Comparison of ENCODE assay signal across 8 cellular contexts in genomic region chr6:80338201-80338836, GRCh38.
DNase-seq lines count a peak whose midpoint lies in the region; ATAC-seq, FAIRE-seq and TF ChIP-seq lines count a peak whose summit lies in the region.

No MANE protein-coding gene starts in this region.

- H2BK120ac ChIP-seq in IMR-90 (ENCODE audit: low read depth, low read length), result no peak overlapping the region

- intact Hi-C loops in IMR-90 (cut with micrococcal nuclease) (loop anchor here (2.0 to 10.0 kb wide), 5 partner anchors 89 to 1414 kb away; partner anchors contain the start of genes ELOVL4 and TENT5A), K562 (cut with micrococcal nuclease) (loop anchor here (2.0 kb wide), 2 partner anchors 124 to 1414 kb away; partner anchors contain the start of gene TENT5A), left lung (cut with DNase I) (no loop called here), vagina (cut with DNase I) (no loop called here)

- TF ChIP-seq RAD21 in IMR-90 (IDR thresholded peaks at IDR 0.05; ENCODE audit: low read length) (peak; percentile 63), K562 (CRISPR knock-in tag; conservative IDR thresholded peaks at IDR 0.05 in 1 of 2, IDR thresholded peaks at IDR 0.05 in 1 of 2) (peak; percentile 29 to 54; a peak in 3 of 4 replicates)

- H3K18ac ChIP-seq in IMR-90 (ENCODE audit: low read depth, low read length), result no peak overlapping the region

- H4K20me1 ChIP-seq in DOHH2 (ENCODE audit: control insufficient read depth, insufficient read depth, low read depth, low read length) (no peaks in the 10 kb centered on the region), IMR-90 (ENCODE audit: insufficient read depth, low read length) (no peaks in the 10 kb centered on the region), K562 (replicated peaks; ENCODE audit: control insufficient read depth, insufficient read depth, low read length) (no peaks in the 10 kb centered on the region)

- H3K4me2 ChIP-seq in DOHH2 (ENCODE audit: low read length) (no peak overlapping the region), IMR-90 (ENCODE audit: low read depth, low read length) (peak overlapping the region; percentile 17; the same call in 1 of the 2 replicates), K562 (ENCODE audit: insufficient read depth, low read length) (no peak overlapping the region)

- in situ Hi-C loops in IMR-90 (cut with MboI; ENCODE audit: low sequenced_read_pairs), result no loop called here
- in situ Hi-C loops in K562 (cut with MboI), result loop anchor here (10.0 kb wide), 1 partner anchor 1416 kb away; the partner anchor contains the start of gene TENT5A

- no peak overlapping the region for H2AK9ac ChIP-seq in IMR-90 (replicated peaks; ENCODE audit: low read depth, low read length, poor library complexity)

- no peak overlapping the region for H3K4ac ChIP-seq in IMR-90 (ENCODE audit: low read depth, low read length)

- no peaks in the 10 kb centered on the region for H3K36me3 ChIP-seq in DOHH2 (ENCODE audit: control insufficient read depth, low read length)
- no peaks in the 10 kb centered on the region for H3K36me3 ChIP-seq in IMR-90 (ENCODE audit: control insufficient read depth, insufficient read depth, low read length)
- no peaks in the 10 kb centered on the region for H3K36me3 ChIP-seq in K562 (ENCODE audit: control insufficient read depth, insufficient read depth, low read length)
- H3K36me3 ChIP-seq in left lung, result no peaks in the 10 kb centered on the region
- no peaks in the 10 kb centered on the region for H3K36me3 ChIP-seq in vagina

- BruUV-seq in IMR-90 (replicated peaks; lab: Mats Ljungman, UMichigan), result no TSS peak
- no TSS peak for BruUV-seq in K562 (replicated peaks; lab: Mats Ljungman, UMichigan)

- no peaks in the 10 kb centered on the region for H3K79me1 ChIP-seq in IMR-90 (ENCODE audit: low read depth in 1 of 2, low read length in 2 of 2)

- H3K79me2 ChIP-seq in DOHH2 (ENCODE audit: control insufficient read depth, low read length), result no peaks in the 10 kb centered on the region
- H3K79me2 ChIP-seq in K562 (ENCODE audit: control insufficient read depth, insufficient read depth, low read length), result no peaks in the 10 kb centered on the region

- no peak overlapping the region for H4K5ac ChIP-seq in IMR-90 (ENCODE audit: low read depth, low read length)

- H3K9ac ChIP-seq in IMR-90 (ENCODE audit: low read depth, low read length) (no peak overlapping the region), K562 (ENCODE audit: insufficient read depth in 1 of 2, low read depth in 2 of 2, low read length in 2 of 2) (no peak overlapping the region)

- H3K9me3 ChIP-seq in DOHH2 (ENCODE audit: control insufficient read depth, insufficient read depth, low read length) (no peaks in the 10 kb centered on the region), IMR-90 (ENCODE audit: control insufficient read depth, insufficient read depth, low read length) (no peaks in the 10 kb centered on the region), K562 (replicated peaks; ENCODE audit: control insufficient read depth, insufficient read depth, low read depth, low read length) (no peaks in the 10 kb centered on the region), left lung (no peaks in the 10 kb centered on the region), vagina (no peaks in the 10 kb centered on the region)

- H3F3A ChIP-seq in DOHH2 (ENCODE audit: control insufficient read depth, insufficient read depth), result no peaks in the 10 kb centered on the region

- peak; percentile 66 for FAIRE-seq in K562 (lab: Jason Lieb, UNC)

- no peaks in the 10 kb centered on the region for H3K9me2 ChIP-seq in DOHH2 (replicated peaks; ENCODE audit: control insufficient read depth, low read length)

- no peak overlapping the region for H3K27ac ChIP-seq in DOHH2 (ENCODE audit: low read depth, low read length)
- H3K27ac ChIP-seq in IMR-90 (ENCODE audit: insufficient read depth, low read length), result no peak overlapping the region
- H3K27ac ChIP-seq in K562 (ENCODE audit: extremely low read depth, low read depth, low read length), result no peak overlapping the region
- no peak overlapping the region for H3K27ac ChIP-seq in left lung
- no peak overlapping the region for H3K27ac ChIP-seq in vagina

- H3K56ac ChIP-seq in IMR-90 (ENCODE audit: extremely low read depth, insufficient read depth, low read length), result no peak overlapping the region

- POLR2A ChIA-PET in IMR-90 (lab: Charles Lee; ENCODE audit: unreplicated experiment) (no interaction called here), K562 (lab: Yijun Ruan, JAX) (no interaction called here)

- no peak overlapping the region for H4K8ac ChIP-seq in IMR-90 (ENCODE audit: low read depth in 2 of 2, low read length in 2 of 2)

- no peak overlapping the region for H2BK15ac ChIP-seq in IMR-90 (ENCODE audit: low read depth, low read length)

- H2AFZ ChIP-seq in IMR-90 (replicated peaks; ENCODE audit: low read length, poor library complexity) (no peak overlapping the region), K562 (ENCODE audit: low read depth, low read length) (no peak overlapping the region)

- H3K27me3 ChIP-seq in DOHH2 (ENCODE audit: control insufficient read depth, low read length), result no peaks in the 10 kb centered on the region
- no peaks in the 10 kb centered on the region for H3K27me3 ChIP-seq in IMR-90 (ENCODE audit: control insufficient read depth, insufficient read depth, low read length)
- no peaks in the 10 kb centered on the region for H3K27me3 ChIP-seq in K562 (ENCODE audit: control insufficient read depth in 2 of 2, insufficient read depth in 2 of 2, low read length in 2 of 2)
- H3K27me3 ChIP-seq in left lung, result no peaks in the 10 kb centered on the region
- H3K27me3 ChIP-seq in vagina, result no peaks in the 10 kb centered on the region

- no peak for TF ChIP-seq EP300 in K562 (IDR thresholded peaks at IDR 0.05; ENCODE audit: low read length)

- no peaks in the 10 kb centered on the region for H3K9me1 ChIP-seq in IMR-90 (ENCODE audit: insufficient read depth, low read length)
- H3K9me1 ChIP-seq in K562 (ENCODE audit: control insufficient read depth, insufficient read depth, low read length), result no peaks in the 10 kb centered on the region

- no CpG with 5 or more reads among the region's 12 CpGs for WGBS in IMR-90 (ENCODE audit: extremely low coverage in 2 of 2, insufficient read length in 1 of 2), 2 experiments
- WGBS in K562 (ENCODE audit: insufficient coverage, low coverage, missing lambda C conversion rate), result 13% methylated on average over 12 of the region's 12 CpGs

- TF ChIP-seq CTCF in DOHH2 (IDR thresholded peaks at IDR 0.05; ENCODE audit: low read depth, low read length, poor library complexity, severe bottlenecking) (peak; percentile 92), IMR-90 (conservative IDR thresholded peaks at IDR 0.05; ENCODE audit: low read depth, low read length) (peak; percentile 57), K562 (IDR thresholded peaks at IDR 0.05 in 2 of 3, conservative IDR thresholded peaks at IDR 0.05 in 1 of 3; ENCODE audit: insufficient read depth in 2 of 3, low read depth in 1 of 3, low read length in 3 of 3) (peak; percentile 66 to 84 (median 70)), left lung (IDR thresholded peaks at IDR 0.05) (peak; percentile 53 to 59), vagina (IDR thresholded peaks at IDR 0.05) (peak in 1 of 3 experiments; percentile 37)

- no peak for TF ChIP-seq POLR2A in IMR-90 (IDR thresholded peaks at IDR 0.05; ENCODE audit: low read depth, low read length)
- TF ChIP-seq POLR2A in K562 (conservative IDR thresholded peaks at IDR 0.05), result no peak
- no peak for TF ChIP-seq POLR2A in vagina (IDR thresholded peaks at IDR 0.05)

- H4K91ac ChIP-seq in IMR-90 (ENCODE audit: insufficient read depth, low read depth, low read length), result no peak overlapping the region

- H2BK20ac ChIP-seq in IMR-90 (ENCODE audit: low read depth, low read length), result no peak overlapping the region

- H2BK5ac ChIP-seq in IMR-90 (ENCODE audit: low read depth, low read length, poor library complexity, severe bottlenecking), result no peak overlapping the region

- H3K4me3 ChIP-seq in DOHH2 (ENCODE audit: low read length) (no peak overlapping the region), IMR-90 (ENCODE audit: insufficient read depth, low read depth, low read length) (no peak overlapping the region), K562 (no peak overlapping the region), left lung (no peak overlapping the region), vagina (no peak overlapping the region)

- dilution Hi-C loops in IMR-90 (cut with HindIII; ENCODE audit: low sequenced_read_pairs, unreplicated experiment), result no loop called here

- DNase-seq in IMR-90 (peak; percentile 54), UCSD-AML1 (lab: John Stamatoyannopoulos, UW; ENCODE audit: unreplicated experiment) (peak; percentile 46), K562 (ENCODE audit: extremely low read depth in 1 of 4, low spot score in 3 of 4) (peak; percentile 57 to 83 (median 68)), left lung (peak; percentile 52 to 81), vagina (ENCODE audit: extremely low spot score in 2 of 2) (no peak)
- DNase-seq in stimulated activated CD8-positive, alpha-beta memory T cell treated with anti-CD3 and anti-CD28 coated beads, Interleukin-12 subunit alpha, Interleukin-12 subunit beta, amount 100 ng/mL, for 1 hour (ENCODE audit: low read depth), result peak; percentile 40

- no peak overlapping the region for H3K23ac ChIP-seq in IMR-90 (ENCODE audit: low read depth, low read length)

- H3K14ac ChIP-seq in IMR-90 (replicated peaks; ENCODE audit: low read depth, low read length), result no peak overlapping the region

- peak; percentile 91 for ATAC-seq in GM21526 (IDR thresholded peaks at IDR 0.05; ENCODE audit: low FRiP score, unreplicated experiment)
- peak; percentile 50; the same call in 1 of the 2 replicates for ATAC-seq in IMR-90 (ENCODE audit: low read depth)
- peak; percentile 94 for ATAC-seq in K562
- peak; percentile 88 for ATAC-seq in left lung

- H3K4me1 ChIP-seq in DOHH2 (ENCODE audit: control insufficient read depth, low read length) (0 out of 2 replicates have a peak, but pooled peaks cover 2% of the 10 kb centered on the region), IMR-90 (ENCODE audit: control insufficient read depth, insufficient read depth, low read length) (no peaks in the 10 kb centered on the region), K562 (replicated peaks in 1 of 2; ENCODE audit: control insufficient read depth in 2 of 2, insufficient read depth in 2 of 2, low read length in 2 of 2) (no peaks in the 10 kb centered on the region), left lung (no peaks in the 10 kb centered on the region), vagina (no peaks in the 10 kb centered on the region)

- no peak overlapping the region for H2AK5ac ChIP-seq in IMR-90 (ENCODE audit: low read depth, low read length)

- CTCF ChIA-PET in IMR-90 (lab: Yijun Ruan, JAX) (interaction anchor here (0.5 to 0.6 kb wide), 2 partner anchors 497 to 1101 kb away, joined by 3 to 4 read pairs; no protein-coding TSS in a partner anchor), K562 (lab: Yijun Ruan, JAX; ENCODE audit: low intra/inter-chr PET ratio) (interaction anchor here (0.5 to 0.8 kb wide), 2 partner anchors 17 to 310 kb away, joined by 3 to 4 read pairs; no protein-coding TSS in a partner anchor)

TF ChIP-seq in IMR-90, 13 proteins besides CTCF, POLR2A, EP300 and RAD21 (continues in another document):
- TF ChIP-seq CHD1 (IDR thresholded peaks at IDR 0.05; ENCODE audit: low read depth, low read length), result no peak

TF ChIP-seq in K562, 482 proteins besides CTCF, POLR2A, EP300 and RAD21 (continues in another document):
- TF ChIP-seq HDAC2 (IDR thresholded peaks at IDR 0.05), result no peak

Comparison
In these comparisons a context has a peak if more than half of its experiments do, and no peak if none do; other contexts are left out.
1. DNase-seq: peak in IMR-90 (single experiment), UCSD-AML1 (single experiment), K562 (4 of 4), left lung (2 of 2) and stimulated activated CD8-positive, alpha-beta memory T cell treated with anti-CD3 and anti-CD28 coated beads, Interleukin-12 subunit alpha, Interleukin-12 subunit beta, amount 100 ng/mL, for 1 hour (single experiment); none in vagina (0 of 2).
2. intact Hi-C loops: an anchor here in IMR-90 (2.0 to 10.0 kb wide) and K562 (2.0 kb wide); none called in left lung and vagina.
3. Peak in every context shown above with its lines, with median percentiles within 50 percentile points of each other: ATAC-seq.